In the genomic region with DNA sequence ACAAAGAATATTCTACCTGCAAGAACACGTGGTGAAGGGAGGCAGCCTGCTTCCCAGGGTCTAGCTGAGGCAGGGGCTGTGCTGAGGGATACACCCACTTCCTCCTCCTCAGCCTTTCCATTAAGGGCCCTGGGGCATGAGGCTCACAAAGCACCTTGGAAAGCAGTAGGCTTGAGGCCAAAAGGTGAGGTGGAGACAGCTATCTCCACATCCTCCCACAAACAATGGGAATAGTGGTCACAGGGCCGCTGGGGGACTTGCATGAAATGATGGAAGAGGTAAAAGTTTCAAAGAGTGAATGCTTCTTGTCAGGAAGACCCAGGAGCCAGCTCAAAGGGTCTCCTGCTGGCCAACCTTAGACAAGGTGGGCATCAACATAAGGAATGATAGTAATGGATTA, we compare ENCODE assay signal across 27 cellular contexts.
"Had no signal": no experiment of that assay in that cellular context is flagged by ENCODE, and none has a peak within 500 bp of the region (broad histone marks: within the 10 kb centered on the region; RNA-seq: fewer than 3 reads in every experiment).

No MANE protein-coding gene starts in this region.

- ATAC-seq: natural killer cell treated with Interleukin-12 subunit alpha and Interleukin-12 subunit beta and Interleukin-15 and Interleukin-18, amount 100 ng/mL, for 72 hours; pancreas; right cardiac atrium; right lobe of liver; stimulated activated effector memory CD8-positive, alpha-beta T cell treated with anti-CD3 and anti-CD28 coated beads, Interleukin-12 subunit alpha, Interleukin-12 subunit beta, amount 100 ng/mL, for 72 hours; stimulated activated naive B cell treated with anti-CD40 and anti-IgM and Interleukin-4, amounts not matched to agents 10 μg/mL and 1 μg/mL and 100 μg/mL, for 72 hours had no signal

- H3K27ac Mint-ChIP-seq: natural killer cell treated with Interleukin-12 subunit alpha and Interleukin-12 subunit beta and Interleukin-15 and Interleukin-18, amount 100 ng/mL, for 72 hours; nephron progenitor cell; stimulated activated effector memory CD8-positive, alpha-beta T cell treated with anti-CD3 and anti-CD28 coated beads, Interleukin-12 subunit alpha, Interleukin-12 subunit beta, amount 100 ng/mL, for 72 hours; stimulated activated naive B cell treated with anti-CD40 and anti-IgM and Interleukin-4, amounts not matched to agents 10 μg/mL and 1 μg/mL and 100 μg/mL, for 72 hours; stimulated activated naive CD8-positive, alpha-beta T cell treated with anti-CD3 and anti-CD28 coated beads, Interleukin-15, Interleukin-2, amounts not matched to agents 100 ng/mL and 50 ng/mL, for 24 hours had no signal

- H3K4me3 ChIP-seq: pancreas, prostate gland, right lobe of liver, sigmoid colon, stomach, thoracic aorta, thyroid gland, tibial nerve, upper lobe of left lung, vagina had no signal

- H3K27me3 ChIP-seq: neutrophil, pancreas, right lobe of liver, sigmoid colon, stomach, thyroid gland, tibial nerve, upper lobe of left lung, vagina had no signal

- H3K9me3 Mint-ChIP-seq: natural killer cell treated with Interleukin-12 subunit alpha and Interleukin-12 subunit beta and Interleukin-15 and Interleukin-18, amount 100 ng/mL, for 72 hours had no signal

- H3K36me3 Mint-ChIP-seq: natural killer cell treated with Interleukin-12 subunit alpha and Interleukin-12 subunit beta and Interleukin-15 and Interleukin-18, amount 100 ng/mL, for 72 hours; stimulated activated effector memory CD8-positive, alpha-beta T cell treated with anti-CD3 and anti-CD28 coated beads, Interleukin-12 subunit alpha, Interleukin-12 subunit beta, amount 100 ng/mL, for 72 hours had no signal

- H3K9me3 ChIP-seq: neutrophil, pancreas, prostate gland, right lobe of liver, sigmoid colon, stomach, thoracic aorta, thyroid gland, upper lobe of left lung, vagina had no signal

- DNase-seq: nephron progenitor cell; nucleus accumbens; pancreas; retina; right cardiac atrium; right lobe of liver; sigmoid colon; small intestine; stimulated activated CD4-positive, alpha-beta T cell treated with anti-CD3 and anti-CD28 coated beads, Interleukin-15, amount 100 ng/mL, for 24 hours; stimulated activated CD4-positive, alpha-beta T cell treated with anti-CD3 and anti-CD28 coated beads, Interleukin-2, amount 100 ng/mL, for 24 hours; stimulated activated CD4-positive, alpha-beta T cell treated with anti-CD3 and anti-CD28 coated beads, Interleukin-2, amount 100 ng/mL, for 48 hours; stimulated activated CD4-positive, alpha-beta T cell treated with anti-CD3 and anti-CD28 coated beads, Interleukin-4, amount 100 ng/mL, for 24 hours; stimulated activated naive B cell treated with anti-CD40 and anti-IgM and Interleukin-4, amounts not matched to agents 10 μg/mL and 1 μg/mL and 100 μg/mL, for 72 hours; stimulated activated naive CD4-positive, alpha-beta T cell treated with Interleukin-2 at 50 U/mL for 16 hours; stomach; thyroid gland; trophoblast cell had no signal

- H3K4me1 Mint-ChIP-seq: nephron progenitor cell; stimulated activated effector memory CD8-positive, alpha-beta T cell treated with anti-CD3 and anti-CD28 coated beads, Interleukin-12 subunit alpha, Interleukin-12 subunit beta, amount 100 ng/mL, for 72 hours; stimulated activated naive B cell treated with anti-CD40 and anti-IgM and Interleukin-4, amounts not matched to agents 10 μg/mL and 1 μg/mL and 100 μg/mL, for 72 hours had no signal

- H3K4me1 ChIP-seq: pancreas, prostate gland, right lobe of liver, sigmoid colon, stomach, thyroid gland, tibial nerve, upper lobe of left lung, vagina had no signal

- H3K27me3 Mint-ChIP-seq: natural killer cell treated with Interleukin-12 subunit alpha and Interleukin-12 subunit beta and Interleukin-15 and Interleukin-18, amount 100 ng/mL, for 72 hours; stimulated activated naive B cell treated with anti-CD40 and anti-IgM and Interleukin-4, amounts not matched to agents 10 μg/mL and 1 μg/mL and 100 μg/mL, for 72 hours; stimulated activated naive CD8-positive, alpha-beta T cell treated with anti-CD3 and anti-CD28 coated beads, Interleukin-15, Interleukin-2, amounts not matched to agents 100 ng/mL and 50 ng/mL, for 24 hours had no signal

- H3K4me3 Mint-ChIP-seq: natural killer cell treated with Interleukin-12 subunit alpha and Interleukin-12 subunit beta and Interleukin-15 and Interleukin-18, amount 100 ng/mL, for 72 hours; nephron progenitor cell; neural crest cell; stimulated activated effector memory CD8-positive, alpha-beta T cell treated with anti-CD3 and anti-CD28 coated beads, Interleukin-12 subunit alpha, Interleukin-12 subunit beta, amount 100 ng/mL, for 72 hours; stimulated activated naive B cell treated with anti-CD40 and anti-IgM and Interleukin-4, amounts not matched to agents 10 μg/mL and 1 μg/mL and 100 μg/mL, for 72 hours; stimulated activated naive CD8-positive, alpha-beta T cell treated with anti-CD3 and anti-CD28 coated beads, Interleukin-15, Interleukin-2, amounts not matched to agents 100 ng/mL and 50 ng/mL, for 24 hours had no signal

- H3K36me3 ChIP-seq: neutrophil, pancreas, prostate gland, right lobe of liver, sigmoid colon, stomach, thoracic aorta, thyroid gland, tibial nerve, upper lobe of left lung, vagina had no signal

- H3K27ac ChIP-seq: neutrophil, pancreas, prostate gland, right lobe of liver, sigmoid colon, stomach, thoracic aorta, thyroid gland, tibial nerve, upper lobe of left lung, vagina had no signal
